22 cellular contexts compared by ENCODE assay signal in genomic region chr12:7206691-7207090, GRCh38.
"Had no signal": no experiment of that assay in that cellular context is flagged by ENCODE, and none has a peak within 500 bp of the region (broad histone marks: within the 10 kb centered on the region; RNA-seq: fewer than 3 reads in every experiment).

No MANE protein-coding gene starts in this region.

- H3K4me3 ChIP-seq: MG63, SJSA1, SK-N-MC had no signal

- DNase-seq: KBM-7, MG63, NCI-H1092 treated with DMSO at 0.1 percent for 48 hours, NCI-H1436, NCI-H187, NCI-H2029, NCI-H2081 treated with DMSO at 0.1 percent for 48 hours, NCI-H2171, NCI-H226, NCI-H446, NCI-H510A, NCI-H524 treated with DMSO at 0.1 percent for 48 hours, NCI-H69, NCI-H774, PC-3, Right ventricle myocardium superior, SIG-M5, SW 1271, T-cell had no signal

- H3K4me1 ChIP-seq: SJSA1 had no signal

- H3K9me3 ChIP-seq: SJSA1 had no signal

- ATAC-seq: Panc1, PC-3, T-cell had no signal

- H3K4me3 Mint-ChIP-seq: T-cell had no signal

- H3K27ac Mint-ChIP-seq: T-cell had no signal

- H3K27me3 Mint-ChIP-seq: T-cell had no signal

- H3K27ac ChIP-seq: SJSA1, SK-N-MC had no signal

- H3K27me3 ChIP-seq: MG63, SJSA1 had no signal

- H3K4me1 Mint-ChIP-seq: T-cell had no signal
